In the genomic region with DNA sequence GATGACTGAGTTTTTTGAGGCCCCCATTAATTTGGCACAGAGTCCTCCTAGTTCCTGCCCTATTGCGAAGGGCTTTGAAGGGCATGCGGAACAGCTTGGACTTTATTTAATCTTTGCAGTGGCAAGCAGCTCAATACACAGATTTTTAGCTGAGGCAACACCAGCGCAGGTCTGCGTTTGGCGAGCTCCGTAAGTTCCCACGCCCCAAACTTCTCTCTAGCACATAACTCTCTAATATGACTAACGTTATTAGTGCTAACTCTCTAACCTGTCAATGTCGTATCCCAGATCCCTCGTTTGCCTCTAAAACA, we compare ENCODE assay signal across 8 cellular contexts. TPM values are rescaled to one million over a fixed set of nuclear protein-coding genes. Genes with fewer than 3 reads are reported as not detected.
A peak's percentile ranks its signal among the peaks of the same experiment; 100 is the strongest.
DNase-seq lines count a peak whose midpoint lies in the region; TF ChIP-seq lines count a peak whose summit lies in the region.

No MANE protein-coding gene starts in this region.

- H3K27me3 ChIP-seq in NT2/D1 (ENCODE audit: insufficient read depth, insufficient read length) (no peaks in the 10 kb centered on the region), esophagus muscularis mucosa (no peaks in the 10 kb centered on the region)

- peak overlapping the region; percentile 94 for H3K4me3 Mint-ChIP-seq in activated naive CD4-positive, alpha-beta T cell treated with anti-CD3 and anti-CD28 coated beads for 36 hours
- H3K4me3 Mint-ChIP-seq in progenitor cell of endocrine pancreas (ENCODE audit: low read depth): peak overlapping the region; percentile 91

- WGBS in esophagus muscularis mucosa: 2% methylated on average over 10 of the region's 10 CpGs

- TF ChIP-seq EP300 in esophagus muscularis mucosa (IDR thresholded peaks at IDR 0.05): no peak

- H3K27ac Mint-ChIP-seq in activated naive CD4-positive, alpha-beta T cell treated with anti-CD3 and anti-CD28 coated beads for 36 hours: peak overlapping the region; percentile 62
- peak overlapping the region; percentile 95 for H3K27ac Mint-ChIP-seq in progenitor cell of endocrine pancreas

- H3K4me3 ChIP-seq in NT2/D1 (ENCODE audit: insufficient read length, low read depth): peak overlapping the region; percentile 96
- peak overlapping the region; percentile 80 to 100 (median 89) for H3K4me3 ChIP-seq in esophagus muscularis mucosa

- H3K4me1 ChIP-seq in NT2/D1 (ENCODE audit: insufficient read depth, insufficient read length) (no peaks in the 10 kb centered on the region), esophagus muscularis mucosa (peaks cover 17 to 29% (median 18%) of the 10 kb centered on the region in 4 donors)

- peak overlapping the region; percentile 96 for H3K9ac ChIP-seq in NT2/D1 (ENCODE audit: insufficient read length, low read depth)

- no peaks in the 10 kb centered on the region for H3K9me3 Mint-ChIP-seq in activated naive CD4-positive, alpha-beta T cell treated with anti-CD3 and anti-CD28 coated beads for 36 hours
- no peaks in the 10 kb centered on the region for H3K9me3 Mint-ChIP-seq in progenitor cell of endocrine pancreas (ENCODE audit: low read depth)

- peak overlapping the region; percentile 75 to 79 (median 78) for H3K27ac ChIP-seq in esophagus muscularis mucosa (replicated peaks in 1 of 4)

- TF ChIP-seq POLR2A in esophagus muscularis mucosa (IDR thresholded peaks at IDR 0.05; ENCODE audit: low read depth): no peak

- DNase-seq in activated naive CD4-positive, alpha-beta T cell treated with anti-CD3 and anti-CD28 coated beads for 36 hours: no peak
- no peak for DNase-seq in activated naive CD4-positive, alpha-beta T cell treated with anti-CD3 and anti-CD28 coated beads, Interleukin-2, amount 50 U/mL, for 16 hours
- DNase-seq in NT2/D1 (ENCODE audit: low read depth, low spot score): no peak
- no peak for DNase-seq in esophagus muscularis mucosa (ENCODE audit: extremely low spot score)
- no peak for DNase-seq in progenitor cell of endocrine pancreas (ENCODE audit: low spot score, unreplicated experiment)
- no peak for DNase-seq in OCI-M1 (lab: John Stamatoyannopoulos, UW)
- DNase-seq in NCI-H146 (lab: John Stamatoyannopoulos, UW): no peak
- DNase-seq in GM10248 (ENCODE audit: extremely low spot score): no peak

- no peak for TF ChIP-seq CTCF in esophagus muscularis mucosa (IDR thresholded peaks at IDR 0.05)
- TF ChIP-seq CTCF in progenitor cell of endocrine pancreas (IDR thresholded peaks at IDR 0.05; ENCODE audit: unreplicated experiment): no peak
- TF ChIP-seq CTCF in GM10248 (IDR thresholded peaks at IDR 0.05; ENCODE audit: control extremely low read depth, extremely low read depth, low read depth, missing control alignments): no peak

- H3K9me3 ChIP-seq in NT2/D1 (ENCODE audit: insufficient read depth, low read length) (no peaks in the 10 kb centered on the region), esophagus muscularis mucosa (no peaks in the 10 kb centered on the region)

- H3K36me3 Mint-ChIP-seq in activated naive CD4-positive, alpha-beta T cell treated with anti-CD3 and anti-CD28 coated beads for 36 hours (ENCODE audit: low read depth): peaks cover 4% of the 10 kb centered on the region
- H3K36me3 Mint-ChIP-seq in progenitor cell of endocrine pancreas (ENCODE audit: insufficient read depth): no peaks in the 10 kb centered on the region

- H3K4me1 Mint-ChIP-seq in activated naive CD4-positive, alpha-beta T cell treated with anti-CD3 and anti-CD28 coated beads for 36 hours (ENCODE audit: low read depth): peaks cover 28% of the 10 kb centered on the region
- peaks cover 20% of the 10 kb centered on the region for H3K4me1 Mint-ChIP-seq in progenitor cell of endocrine pancreas (ENCODE audit: low read depth)

- H3K36me3 ChIP-seq in NT2/D1 (ENCODE audit: insufficient read depth, insufficient read length, low read length) (peaks cover 14% of the 10 kb centered on the region), esophagus muscularis mucosa (peaks cover 0 to 17% (median under 1%) of the 10 kb centered on the region in 4 donors)

- intact Hi-C loops in activated naive CD4-positive, alpha-beta T cell treated with anti-CD3 and anti-CD28 coated beads for 36 hours (cut with micrococcal nuclease): loop anchor here (1.0 to 2.0 kb wide), 3 partner anchors 30 to 237 kb away; partner anchors contain the start of genes ATP5F1C and GATA3
- intact Hi-C loops in esophagus muscularis mucosa (cut with DNase I): loop anchor here (2.0 kb wide), 1 partner anchor 29 kb away; the partner anchor contains the start of gene ATP5F1C

- H3K27me3 Mint-ChIP-seq in activated naive CD4-positive, alpha-beta T cell treated with anti-CD3 and anti-CD28 coated beads for 36 hours (ENCODE audit: low read depth): no peaks in the 10 kb centered on the region
- no peaks in the 10 kb centered on the region for H3K27me3 Mint-ChIP-seq in progenitor cell of endocrine pancreas

- POLR2A ChIA-PET in GM10248 (lab: Yijun Ruan, JAX): interaction anchor here (0.6 kb wide), 1 partner anchor 30 kb away, joined by 3 read pairs; the partner anchor contains the start of genes ATP5F1C and KIN

- CTCF ChIA-PET in activated naive CD4-positive, alpha-beta T cell treated with anti-CD3 and anti-CD28 coated beads for 36 hours (lab: Charles Lee): interaction anchor here (0.7 kb wide), 3 partner anchors 34 to 286 kb away, joined by 3 to 4 read pairs (median 4); no protein-coding TSS in a partner anchor
- CTCF ChIA-PET in GM10248 (lab: Yijun Ruan, JAX): interaction anchor here (0.5 to 4.0 kb wide), 7 partner anchors 9 to 59 kb away, joined by 3 to 17 read pairs (median 5); partner anchors contain the start of genes ATP5F1C and KIN

RNA-seq across cellular contexts. Expression of gene TAF3, which starts 0.4 kb away (rescaled TPM):
- total RNA-seq in activated naive CD4-positive, alpha-beta T cell treated with anti-CD3 and anti-CD28 coated beads for 36 hours: 10 to 100 TPM; 12.6 to 12.8 TPM
- total RNA-seq in esophagus muscularis mucosa (10 to 100 TPM in 3 of 4 donors, 1 to 10 TPM in 1; 8.8 to 11.2 (median 10.7) TPM), progenitor cell of endocrine pancreas (8.5 and 9.4 TPM in 2 replicates)

RNA-seq across cellular contexts. Expression of gene ATP5F1C, which starts 30.0 kb away (rescaled TPM):
- total RNA-seq in activated naive CD4-positive, alpha-beta T cell treated with anti-CD3 and anti-CD28 coated beads for 36 hours: 100 to 1,000 TPM; 287 to 290 TPM
- total RNA-seq in esophagus muscularis mucosa: 100 to 1,000 TPM; 220 to 321 (median 258) TPM
- 220 and 221 TPM in 2 replicates for total RNA-seq in progenitor cell of endocrine pancreas

RNA-seq across cellular contexts. Expression of gene KIN, which starts 30.1 kb away (rescaled TPM):
- 1 to 10 TPM; 6.4 to 7.7 TPM for total RNA-seq in activated naive CD4-positive, alpha-beta T cell treated with anti-CD3 and anti-CD28 coated beads for 36 hours
- total RNA-seq in esophagus muscularis mucosa (1 to 10 TPM; 3.1 to 8.3 (median 6.1) TPM), progenitor cell of endocrine pancreas (15.3 and 17.3 TPM in 2 replicates)
